9 cellular contexts compared by ENCODE assay signal in the genomic region with DNA sequence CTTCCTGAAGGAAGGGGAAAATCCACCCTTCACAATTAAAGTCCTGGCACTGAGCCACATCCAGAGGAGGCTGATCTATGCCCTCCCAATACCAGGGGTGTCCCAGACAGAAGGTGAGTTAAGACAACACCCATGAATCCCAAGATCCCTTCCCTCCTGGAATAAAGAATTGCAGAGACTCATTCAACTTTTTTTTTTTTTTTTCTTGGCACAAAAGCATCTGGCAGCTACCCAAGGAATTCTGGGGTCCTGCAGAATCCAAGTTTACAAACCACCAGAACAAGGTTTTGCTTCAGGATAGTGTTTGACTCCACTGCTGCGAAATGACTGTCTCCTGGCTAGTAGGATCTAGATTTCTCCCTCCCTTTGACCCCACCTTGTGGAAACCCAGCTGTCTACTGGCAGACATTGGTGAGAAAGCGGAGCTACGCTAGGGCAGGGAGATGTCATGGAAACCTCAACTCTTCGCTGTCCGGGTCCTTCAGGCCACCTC. TPM values are rescaled to one million over a fixed set of nuclear protein-coding genes. Genes with fewer than 3 reads are reported as not detected.
DNase-seq lines count a peak whose midpoint lies in the region; ATAC-seq and TF ChIP-seq lines count a peak whose summit lies in the region.
"Had no signal": no experiment of that assay in that cellular context is flagged by ENCODE, and none has a peak within 500 bp of the region (broad histone marks: within the 10 kb centered on the region; RNA-seq: fewer than 3 reads in every experiment).

No MANE protein-coding gene starts in this region.

- H3K9me3 ChIP-seq in SJCRH30 (replicated peaks) (no peaks in the 10 kb centered on the region), mucosa of descending colon (no peaks in the 10 kb centered on the region), transverse colon (no peaks in the 10 kb centered on the region)

- TF ChIP-seq EP300 in transverse colon (IDR thresholded peaks at IDR 0.05; ENCODE audit: low read depth): no peak

- in situ Hi-C loops in transverse colon (cut with MboI; ENCODE audit: low pct_ligation_motif_present in 1 of 4, low pct_unique_long_range_greater_than_20kb in 1 of 4, low sequenced_read_pairs in 3 of 4): no loop called here

- H3K27ac Mint-ChIP-seq in natural killer cell treated with Interleukin-12 subunit alpha and Interleukin-12 subunit beta and Interleukin-15 and Interleukin-18, amount 100 ng/mL, for 72 hours: no peak overlapping the region
- H3K27ac Mint-ChIP-seq: stimulated activated naive B cell treated with anti-CD40 and anti-IgM and Interleukin-4, amounts not matched to agents 10 μg/mL and 1 μg/mL and 100 μg/mL, for 72 hours; T-cell had no signal

- H3K36me3 ChIP-seq in SJCRH30: peaks cover 21% of the 10 kb centered on the region; the same call in 1 of the 2 replicates
- no peaks in the 10 kb centered on the region for H3K36me3 ChIP-seq in mucosa of descending colon (ENCODE audit: low read depth)
- peaks cover 0 to 25% (median 11%) of the 10 kb centered on the region in 4 donors for H3K36me3 ChIP-seq in transverse colon

- intact Hi-C loops in mucosa of descending colon (cut with DNase I, micrococcal nuclease) (no loop called here), transverse colon (cut with DNase I; ENCODE audit: low total_unique reads) (no loop called here)

- TF ChIP-seq POLR2A in transverse colon (IDR thresholded peaks at IDR 0.05): no peak

- TF ChIP-seq CTCF in epithelial cell of proximal tubule (conservative IDR thresholded peaks at IDR 0.05; ENCODE audit: low read depth, low read length): peak; percentile 26
- TF ChIP-seq CTCF in mucosa of descending colon (IDR thresholded peaks at IDR 0.05): no peak
- no peak for TF ChIP-seq CTCF in transverse colon (IDR thresholded peaks at IDR 0.05)

- DNase-seq in SJCRH30 (peak; percentile 15 to 46), epithelial cell of proximal tubule (ENCODE audit: low read depth) (no peak), mucosa of descending colon (no peak), transverse colon (no peak), inferior parietal cortex (ENCODE audit: extremely low spot score) (no peak)
- DNase-seq in natural killer cell treated with Interleukin-12 subunit alpha and Interleukin-12 subunit beta and Interleukin-15 and Interleukin-18, amount 100 ng/mL, for 72 hours (ENCODE audit: low spot score): no peak
- DNase-seq: stimulated activated naive B cell treated with anti-CD40 and anti-IgM and Interleukin-4, amounts not matched to agents 10 μg/mL and 1 μg/mL and 100 μg/mL, for 72 hours; T-cell had no signal

- H3K4me3 Mint-ChIP-seq in natural killer cell treated with Interleukin-12 subunit alpha and Interleukin-12 subunit beta and Interleukin-15 and Interleukin-18, amount 100 ng/mL, for 72 hours: no peak overlapping the region
- H3K4me3 Mint-ChIP-seq: stimulated activated naive B cell treated with anti-CD40 and anti-IgM and Interleukin-4, amounts not matched to agents 10 μg/mL and 1 μg/mL and 100 μg/mL, for 72 hours; T-cell had no signal

- no peak overlapping the region for H3K27ac ChIP-seq in SJCRH30
- H3K27ac ChIP-seq in transverse colon: peak overlapping the region; percentile 66 to 78 (median 74)

- no peaks in the 10 kb centered on the region for H3K27me3 Mint-ChIP-seq in natural killer cell treated with Interleukin-12 subunit alpha and Interleukin-12 subunit beta and Interleukin-15 and Interleukin-18, amount 100 ng/mL, for 72 hours
- H3K27me3 Mint-ChIP-seq: stimulated activated naive B cell treated with anti-CD40 and anti-IgM and Interleukin-4, amounts not matched to agents 10 μg/mL and 1 μg/mL and 100 μg/mL, for 72 hours; T-cell had no signal

- ATAC-seq in mucosa of descending colon: peak; percentile 35
- no peak for ATAC-seq in natural killer cell treated with Interleukin-12 subunit alpha and Interleukin-12 subunit beta and Interleukin-15 and Interleukin-18, amount 100 ng/mL, for 72 hours
- no peak for ATAC-seq in esophagus mucosa
- ATAC-seq: stimulated activated naive B cell treated with anti-CD40 and anti-IgM and Interleukin-4, amounts not matched to agents 10 μg/mL and 1 μg/mL and 100 μg/mL, for 72 hours; T-cell had no signal

- H3K27me3 ChIP-seq in SJCRH30 (no peaks in the 10 kb centered on the region), transverse colon (no peaks in the 10 kb centered on the region)

- H3K4me3 ChIP-seq in SJCRH30 (no peak overlapping the region), epithelial cell of proximal tubule (ENCODE audit: low read depth, low read length) (no peak overlapping the region), mucosa of descending colon (no peak overlapping the region), transverse colon (no peak overlapping the region)

- H3K36me3 Mint-ChIP-seq in natural killer cell treated with Interleukin-12 subunit alpha and Interleukin-12 subunit beta and Interleukin-15 and Interleukin-18, amount 100 ng/mL, for 72 hours: no peaks in the 10 kb centered on the region

- no peaks in the 10 kb centered on the region for H3K9me3 Mint-ChIP-seq in natural killer cell treated with Interleukin-12 subunit alpha and Interleukin-12 subunit beta and Interleukin-15 and Interleukin-18, amount 100 ng/mL, for 72 hours
- H3K9me3 Mint-ChIP-seq: stimulated activated naive B cell treated with anti-CD40 and anti-IgM and Interleukin-4, amounts not matched to agents 10 μg/mL and 1 μg/mL and 100 μg/mL, for 72 hours; T-cell had no signal

- 45 to 78% methylated on average over 2 to 5 of the region's 5 CpGs for WGBS in transverse colon (ENCODE audit: low coverage in 1 of 2), 2 donors

- H3K4me1 ChIP-seq in SJCRH30: peaks cover 3% of the 10 kb centered on the region; the same call in 1 of the 2 replicates
- H3K4me1 ChIP-seq in mucosa of descending colon (ENCODE audit: low read depth): peaks cover 18% of the 10 kb centered on the region
- H3K4me1 ChIP-seq in transverse colon: peaks cover 17 to 52% (median 22%) of the 10 kb centered on the region in 4 donors

- H3K4me1 Mint-ChIP-seq in natural killer cell treated with Interleukin-12 subunit alpha and Interleukin-12 subunit beta and Interleukin-15 and Interleukin-18, amount 100 ng/mL, for 72 hours (ENCODE audit: low read depth in 2 of 2): peaks cover 0 to 3% of the 10 kb centered on the region in 2 donors

RNA-seq across cellular contexts. Expression of gene JAG1, which starts 37.4 kb away (rescaled TPM):
- total RNA-seq in SJCRH30 (2014; rRNA removed; shearing (Covaris generic)): 8.8 TPM in 2 replicates
- total RNA-seq in epithelial cell of proximal tubule (26.3 and 42.8 TPM in 2 replicates), mucosa of descending colon (100 to 1,000 TPM in 1 of 3 donors, 10 to 100 TPM in 2; 87.1 to 104 (median 94.4) TPM), transverse colon (100 to 1,000 TPM in 3 of 4 donors, 10 to 100 TPM in 1; 75.0 to 117 (median 109) TPM), esophagus mucosa (118 TPM)
- total RNA-seq in natural killer cell treated with Interleukin-12 subunit alpha and Interleukin-12 subunit beta and Interleukin-15 and Interleukin-18, amount 100 ng/mL, for 72 hours: under 1 TPM; 0.28 to 0.64 TPM

Comparison
In these comparisons a context has a peak if more than half of its experiments do, and no peak if none do; other contexts are left out.
1. DNase-seq: peak in SJCRH30 (2 of 2); none in epithelial cell of proximal tubule (single experiment), mucosa of descending colon (0 of 3), transverse colon (single experiment), natural killer cell treated with Interleukin-12 subunit alpha and Interleukin-12 subunit beta and Interleukin-15 and Interleukin-18, amount 100 ng/mL, for 72 hours (single experiment) and inferior parietal cortex (single experiment).